ENCODE assay signal across 24 cellular contexts in the genomic region with DNA sequence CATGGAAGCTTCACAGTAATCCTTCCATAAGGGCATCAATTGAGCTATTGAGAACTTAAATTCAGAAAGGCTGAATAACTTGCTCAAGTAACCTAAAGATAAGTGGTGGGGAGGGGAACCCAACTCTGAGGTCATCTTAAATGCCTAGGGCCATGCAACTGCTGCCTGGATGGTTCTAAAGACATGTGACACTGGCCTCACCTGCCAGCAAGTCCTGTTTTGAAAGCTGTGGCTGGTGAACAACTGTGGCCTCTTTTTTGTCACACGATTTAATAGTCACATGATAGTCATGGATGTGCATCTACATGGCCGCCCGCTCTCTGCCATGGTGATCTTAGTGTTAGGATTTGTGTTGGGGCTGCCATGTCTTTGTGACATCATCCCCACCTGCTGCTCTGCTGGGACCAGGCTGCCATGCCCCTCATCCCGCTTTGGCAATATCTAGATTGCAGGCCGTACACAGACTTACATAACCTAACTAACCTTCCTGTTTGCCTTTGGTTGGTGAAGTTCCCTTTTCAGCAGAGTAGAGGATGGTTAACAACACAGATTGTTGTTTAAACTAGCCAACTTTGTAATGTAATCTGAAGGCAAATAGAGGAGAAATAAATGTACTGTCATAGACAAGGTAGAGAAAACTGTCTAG.
"Had no signal": no experiment of that assay in that cellular context is flagged by ENCODE, and none has a peak within 500 bp of the region (broad histone marks: within the 10 kb centered on the region; RNA-seq: fewer than 3 reads in every experiment).

No MANE protein-coding gene starts in this region.

- H3K27me3 ChIP-seq: ovary, stomach, testis, thyroid gland, transverse colon, upper lobe of left lung, vagina had no signal

- DNase-seq: hypothalamus; immature natural killer cell; left ventricle myocardium inferior; naive B cell; natural killer cell; ovary; retina; right cardiac atrium; stimulated activated CD4-positive, alpha-beta T cell treated with anti-CD3 and anti-CD28 coated beads, Interleukin-12 subunit alpha, Interleukin-12 subunit beta, amount 100 ng/mL, for 4 hours; stimulated activated CD4-positive, alpha-beta T cell treated with anti-CD3 and anti-CD28 coated beads, Interleukin-15, amount 100 ng/mL, for 24 hours; stimulated activated CD4-positive, alpha-beta T cell treated with anti-CD3 and anti-CD28 coated beads, Interleukin-2, amount 100 ng/mL, for 24 hours; stimulated activated CD4-positive, alpha-beta T cell treated with anti-CD3 and anti-CD28 coated beads, Interleukin-4, amount 100 ng/mL, for 1 hour; stimulated activated naive B cell treated with anti-CD40 and anti-IgM and Interleukin-4, amounts not matched to agents 10 μg/mL and 1 μg/mL and 100 μg/mL, for 72 hours; stimulated activated naive CD8-positive, alpha-beta T cell treated with anti-CD3 and anti-CD28 coated beads, Interleukin-15, Interleukin-2, amounts not matched to agents 100 U/mL and 50 U/mL, for 24 hours; stomach; testis; thyroid gland; transverse colon; upper lobe of left lung had no signal

- ATAC-seq: natural killer cell; right cardiac atrium; sciatic nerve; stimulated activated naive B cell treated with anti-CD40 and anti-IgM and Interleukin-4, amounts not matched to agents 10 μg/mL and 1 μg/mL and 100 μg/mL, for 72 hours; stimulated activated naive CD8-positive, alpha-beta T cell treated with anti-CD3 and anti-CD28 coated beads, Interleukin-15, Interleukin-2, amounts not matched to agents 100 U/mL and 50 U/mL, for 24 hours had no signal

- H3K27ac Mint-ChIP-seq: immature natural killer cell; naive B cell; natural killer cell; stimulated activated naive B cell treated with anti-CD40 and anti-IgM and Interleukin-4, amounts not matched to agents 10 μg/mL and 1 μg/mL and 100 μg/mL, for 72 hours had no signal

- H3K9me3 Mint-ChIP-seq: natural killer cell had no signal

- H3K4me1 ChIP-seq: prostate gland, stomach, testis, thyroid gland, transverse colon had no signal

- H3K4me3 Mint-ChIP-seq: immature natural killer cell; naive B cell; natural killer cell; stimulated activated naive B cell treated with anti-CD40 and anti-IgM and Interleukin-4, amounts not matched to agents 10 μg/mL and 1 μg/mL and 100 μg/mL, for 72 hours had no signal

- H3K36me3 ChIP-seq: left ventricle myocardium inferior, ovary, prostate gland, stomach, thyroid gland, transverse colon, upper lobe of left lung, vagina had no signal

- H3K4me1 Mint-ChIP-seq: immature natural killer cell; natural killer cell; stimulated activated naive B cell treated with anti-CD40 and anti-IgM and Interleukin-4, amounts not matched to agents 10 μg/mL and 1 μg/mL and 100 μg/mL, for 72 hours had no signal

- H3K4me3 ChIP-seq: left ventricle myocardium inferior, lung, ovary, prostate gland, skin epidermis, stomach, testis, thyroid gland, transverse colon, upper lobe of left lung, vagina had no signal

- H3K36me3 Mint-ChIP-seq: immature natural killer cell; naive B cell; natural killer cell; stimulated activated naive B cell treated with anti-CD40 and anti-IgM and Interleukin-4, amounts not matched to agents 10 μg/mL and 1 μg/mL and 100 μg/mL, for 72 hours had no signal

- H3K9me3 ChIP-seq: left ventricle myocardium inferior, ovary, prostate gland, stomach, testis, thyroid gland, transverse colon, upper lobe of left lung, vagina had no signal

- H3K27ac ChIP-seq: left ventricle myocardium inferior, ovary, prostate gland, skin epidermis, stomach, testis, thyroid gland, transverse colon, upper lobe of left lung, vagina had no signal
